ENCODE assay signal across 28 cellular contexts in genomic region chr20:19777981-19778380, GRCh38. TPM values are rescaled to one million over a fixed set of nuclear protein-coding genes. Genes with fewer than 3 reads are reported as not detected.
DNase-seq lines count a peak whose midpoint lies in the region; ATAC-seq and TF ChIP-seq lines count a peak whose summit lies in the region.
"Had no signal": no experiment of that assay in that cellular context is flagged by ENCODE, and none has a peak within 500 bp of the region (broad histone marks: within the 10 kb centered on the region; RNA-seq: fewer than 3 reads in every experiment).

No MANE protein-coding gene starts in this region.

- 49 to 72% (median 65%) methylated on average over 3 of the region's 3 CpGs for WGBS in heart left ventricle, 4 donors

- intact Hi-C loops in heart left ventricle (cut with DNase I) (no loop called here), cardiac septum (cut with DNase I) (no loop called here), ascending aorta (cut with DNase I) (loop anchor here (2.0 kb wide), 1 partner anchor 89 kb away; no protein-coding TSS in a partner anchor), gastrocnemius medialis (cut with DNase I; ENCODE audit: low total_unique reads) (loop anchor here (5.0 kb wide), 1 partner anchor 86 kb away; no protein-coding TSS in a partner anchor), uterus (cut with DNase I; ENCODE audit: low total_unique reads) (no loop called here), posterior vena cava (cut with DNase I) (loop anchor here in 1 of 2 donors (10.0 kb wide), 1 partner anchor 83 kb away; no protein-coding TSS in a partner anchor)
- intact Hi-C loops in activated CD4-positive, alpha-beta T cell treated with anti-CD3 and anti-CD28 coated beads, Interleukin-2, amount 10 ng/mL, durations not matched to agents 24 days and 14 days (cut with micrococcal nuclease), result no loop called here

- H3K27ac Mint-ChIP-seq in activated CD4-positive, alpha-beta T cell treated with anti-CD3 and anti-CD28 coated beads, Interleukin-2, amount 10 ng/mL, durations not matched to agents 24 days and 14 days, result no peak overlapping the region
- H3K27ac Mint-ChIP-seq: activated CD8-positive, alpha-beta T cell treated with anti-CD3 and anti-CD28 coated beads, Interleukin-2, amount 10 ng/mL, durations not matched to agents 7 days and 5 days; activated naive CD4-positive, alpha-beta T cell treated with anti-CD3 and anti-CD28 coated beads, Interleukin-2, amount 10 ng/mL, durations not matched to agents 7 days and 5 days; activated T-helper 17 cell treated with anti-CD3 and anti-CD28 coated beads, Interleukin-2, amount 50 U/mL, for 72 hours; nephron progenitor cell; type B pancreatic cell had no signal

- H3K27me3 ChIP-seq in heart left ventricle (no peaks in the 10 kb centered on the region), ascending aorta (no peaks in the 10 kb centered on the region), gastrocnemius medialis (no peaks in the 10 kb centered on the region), uterus (no peaks in the 10 kb centered on the region)
- H3K27me3 ChIP-seq: brain microvascular endothelial cell, dorsolateral prefrontal cortex, esophagus muscularis mucosa, foreskin keratinocyte had no signal

- TF ChIP-seq CTCF in heart left ventricle (IDR thresholded peaks at IDR 0.05) (no peak), ascending aorta (IDR thresholded peaks at IDR 0.05) (no peak), gastrocnemius medialis (IDR thresholded peaks at IDR 0.05 in 4 of 5, conservative IDR thresholded peaks at IDR 0.05 in 1 of 5) (no peak), uterus (IDR thresholded peaks at IDR 0.05) (no peak)

- H3K4me1 Mint-ChIP-seq in activated CD4-positive, alpha-beta T cell treated with anti-CD3 and anti-CD28 coated beads, Interleukin-2, amount 10 ng/mL, durations not matched to agents 24 days and 14 days, result no peaks in the 10 kb centered on the region
- H3K4me1 Mint-ChIP-seq: activated naive CD4-positive, alpha-beta T cell treated with anti-CD3 and anti-CD28 coated beads, Interleukin-2, amount 10 ng/mL, durations not matched to agents 7 days and 5 days had no signal

- TF ChIP-seq POLR2A in heart left ventricle (IDR thresholded peaks at IDR 0.05), result no peak
- no peak for TF ChIP-seq POLR2A in gastrocnemius medialis (IDR thresholded peaks at IDR 0.05)
- TF ChIP-seq POLR2A in uterus (IDR thresholded peaks at IDR 0.05), result no peak

- H3K4me1 ChIP-seq in heart left ventricle, result peaks cover 21 to 83% (median 65%) of the 10 kb centered on the region in 12 donors
- H3K4me1 ChIP-seq in ascending aorta, result peaks cover 6 to 26% of the 10 kb centered on the region in 2 donors
- peaks cover 52 to 74% of the 10 kb centered on the region in 2 donors for H3K4me1 ChIP-seq in gastrocnemius medialis
- peaks cover 0 to 6% of the 10 kb centered on the region in 2 donors for H3K4me1 ChIP-seq in uterus
- H3K4me1 ChIP-seq: foreskin keratinocyte had no signal

- no peak for DNase-seq in heart left ventricle
- no peak for DNase-seq in cardiac septum (ENCODE audit: low spot score)
- DNase-seq in ascending aorta (ENCODE audit: low spot score in 2 of 2), result peak in 1 of 2 donors; percentile 18
- no peak for DNase-seq in gastrocnemius medialis
- DNase-seq in uterus, result no peak
- no peak for DNase-seq in NCI-H526 (lab: John Stamatoyannopoulos, UW)
- DNase-seq in posterior vena cava (ENCODE audit: low spot score), result no peak
- no peak for DNase-seq in activated CD4-positive, alpha-beta T cell treated with anti-CD3 and anti-CD28 coated beads, Interleukin-2, amount 10 ng/mL, durations not matched to agents 24 days and 14 days
- DNase-seq: activated CD8-positive, alpha-beta T cell treated with anti-CD3 and anti-CD28 coated beads, Interleukin-2, amount 10 ng/mL, durations not matched to agents 7 days and 5 days; activated naive CD4-positive, alpha-beta T cell treated with anti-CD3 and anti-CD28 coated beads, Interleukin-2, amount 10 ng/mL, durations not matched to agents 7 days and 5 days; amniotic stem cell; brain microvascular endothelial cell; DND-41; dorsolateral prefrontal cortex; foreskin keratinocyte; IMR-90; NCI-H1092; NCI-H1694 treated with DMSO at 0.1 percent for 48 hours; NCI-H524 treated with DMSO at 0.1 percent for 48 hours; nephron progenitor cell; OCI-M1; right cardiac atrium; stimulated activated CD4-positive, alpha-beta T cell treated with anti-CD3 and anti-CD28 coated beads, Interleukin-12 subunit alpha, Interleukin-12 subunit beta, amount 100 ng/mL, for 4 hours; stimulated activated CD4-positive, alpha-beta T cell treated with anti-CD3 and anti-CD28 coated beads, Interleukin-2, amount 100 ng/mL, for 48 hours had no signal

- in situ Hi-C loops in gastrocnemius medialis (cut with MboI; ENCODE audit: low sequenced_read_pairs in 4 of 4), result loop anchor here in 1 of 4 donors (25.0 kb wide), 1 partner anchor 91 kb away; no protein-coding TSS in a partner anchor

- H3K36me3 Mint-ChIP-seq in activated CD4-positive, alpha-beta T cell treated with anti-CD3 and anti-CD28 coated beads, Interleukin-2, amount 10 ng/mL, durations not matched to agents 24 days and 14 days (ENCODE audit: low read depth), result no peaks in the 10 kb centered on the region
- H3K36me3 Mint-ChIP-seq: activated naive CD4-positive, alpha-beta T cell treated with anti-CD3 and anti-CD28 coated beads, Interleukin-2, amount 10 ng/mL, durations not matched to agents 7 days and 5 days had no signal

- H3K4me3 ChIP-seq in heart left ventricle, result no peak overlapping the region
- H3K4me3 ChIP-seq in ascending aorta, result no peak overlapping the region
- H3K4me3 ChIP-seq in gastrocnemius medialis, result no peak overlapping the region
- no peak overlapping the region for H3K4me3 ChIP-seq in uterus
- H3K4me3 ChIP-seq: dorsolateral prefrontal cortex, esophagus muscularis mucosa had no signal

- no peaks in the 10 kb centered on the region for H3K9me3 Mint-ChIP-seq in activated CD4-positive, alpha-beta T cell treated with anti-CD3 and anti-CD28 coated beads, Interleukin-2, amount 10 ng/mL, durations not matched to agents 24 days and 14 days
- H3K9me3 Mint-ChIP-seq: activated naive CD4-positive, alpha-beta T cell treated with anti-CD3 and anti-CD28 coated beads, Interleukin-2, amount 10 ng/mL, durations not matched to agents 7 days and 5 days; activated T-helper 17 cell treated with anti-CD3 and anti-CD28 coated beads, Interleukin-2, amount 50 U/mL, for 72 hours; nephron progenitor cell had no signal

- ATAC-seq in heart left ventricle, result no peak
- no peak for ATAC-seq in gastrocnemius medialis
- ATAC-seq: activated CD8-positive, alpha-beta T cell treated with anti-CD3 and anti-CD28 coated beads, Interleukin-2, amount 10 ng/mL, durations not matched to agents 7 days and 5 days; activated T-helper 17 cell treated with anti-CD3 and anti-CD28 coated beads, Interleukin-2, amount 50 U/mL, for 72 hours; foreskin keratinocyte had no signal

- H3K27ac ChIP-seq in heart left ventricle (peak overlapping the region in 11 of 12 donors; percentile 0 to 78 (median 61)), ascending aorta (peak overlapping the region; percentile 3 to 4), gastrocnemius medialis (peak overlapping the region; percentile 25 to 52 (median 28)), uterus (peak overlapping the region; percentile 4 to 40)
- H3K27ac ChIP-seq: brain microvascular endothelial cell, foreskin keratinocyte had no signal

- no peak overlapping the region for H3K4me3 Mint-ChIP-seq in activated CD4-positive, alpha-beta T cell treated with anti-CD3 and anti-CD28 coated beads, Interleukin-2, amount 10 ng/mL, durations not matched to agents 24 days and 14 days
- H3K4me3 Mint-ChIP-seq: activated CD8-positive, alpha-beta T cell treated with anti-CD3 and anti-CD28 coated beads, Interleukin-2, amount 10 ng/mL, durations not matched to agents 7 days and 5 days; activated naive CD4-positive, alpha-beta T cell treated with anti-CD3 and anti-CD28 coated beads, Interleukin-2, amount 10 ng/mL, durations not matched to agents 7 days and 5 days; activated T-helper 17 cell treated with anti-CD3 and anti-CD28 coated beads, Interleukin-2, amount 50 U/mL, for 72 hours; nephron progenitor cell had no signal

- no peaks in the 10 kb centered on the region for H3K9me3 ChIP-seq in heart left ventricle
- no peaks in the 10 kb centered on the region for H3K9me3 ChIP-seq in ascending aorta
- H3K9me3 ChIP-seq in gastrocnemius medialis, result no peaks in the 10 kb centered on the region
- no peaks in the 10 kb centered on the region for H3K9me3 ChIP-seq in uterus
- H3K9me3 ChIP-seq: esophagus muscularis mucosa had no signal

- no peaks in the 10 kb centered on the region for H3K36me3 ChIP-seq in heart left ventricle
- no peaks in the 10 kb centered on the region for H3K36me3 ChIP-seq in ascending aorta
- no peaks in the 10 kb centered on the region for H3K36me3 ChIP-seq in gastrocnemius medialis
- no peaks in the 10 kb centered on the region for H3K36me3 ChIP-seq in uterus
- H3K36me3 ChIP-seq: brain microvascular endothelial cell, esophagus muscularis mucosa had no signal

- no peaks in the 10 kb centered on the region for H3K27me3 Mint-ChIP-seq in activated CD4-positive, alpha-beta T cell treated with anti-CD3 and anti-CD28 coated beads, Interleukin-2, amount 10 ng/mL, durations not matched to agents 24 days and 14 days
- H3K27me3 Mint-ChIP-seq: activated naive CD4-positive, alpha-beta T cell treated with anti-CD3 and anti-CD28 coated beads, Interleukin-2, amount 10 ng/mL, durations not matched to agents 7 days and 5 days; type B pancreatic cell had no signal

RNA-seq across cellular contexts. Expression of gene RIN2, which starts 19.9 kb away (rescaled TPM):
- total RNA-seq in heart left ventricle (10 to 100 TPM; 44.2 to 76.5 (median 59.1) TPM), cardiac septum (63.9 TPM), ascending aorta (45.7 TPM), gastrocnemius medialis (10 to 100 TPM; 17.9 to 30.9 (median 22.6) TPM), uterus (10 to 100 TPM; 29.7 to 77.5 (median 59.6) TPM), posterior vena cava (10 to 100 TPM; 49.2 to 68.0 TPM)
- 10 to 100 TPM; 15.0 to 15.7 TPM for polyA plus RNA-seq in heart left ventricle
- total RNA-seq in activated CD4-positive, alpha-beta T cell treated with anti-CD3 and anti-CD28 coated beads, Interleukin-2, amount 10 ng/mL, durations not matched to agents 24 days and 14 days, result not detected in 2 replicates
- total RNA-seq: activated CD8-positive, alpha-beta T cell treated with anti-CD3 and anti-CD28 coated beads, Interleukin-2, amount 10 ng/mL, durations not matched to agents 7 days and 5 days; activated T-helper 17 cell treated with anti-CD3 and anti-CD28 coated beads, Interleukin-2, amount 50 U/mL, for 72 hours; T-helper 2 cell treated with Interferon-gamma antibody and Interleukin-4, amounts not matched to agents 100 ng/mL and 5 ng/mL, for 36 hours had no signal

Comparison
In these comparisons a context has a peak if more than half of its experiments do, and no peak if none do; other contexts are left out.
1. H3K27ac ChIP-seq: peak in every context shown above with its lines; median percentile 61 in heart left ventricle; 28 in gastrocnemius medialis; 22 in uterus; 4 in ascending aorta.
2. RNA of gene RIN2, which starts 19.9 kb away (total RNA-seq): 29.7 to 77.5 TPM in uterus, 49.2 to 68.0 TPM in posterior vena cava, 63.9 TPM in cardiac septum (single experiment), 44.2 to 76.5 TPM in heart left ventricle, 45.7 TPM in ascending aorta (single experiment) and 17.9 to 30.9 TPM in gastrocnemius medialis; not detected in activated CD4-positive, alpha-beta T cell treated with anti-CD3 and anti-CD28 coated beads, Interleukin-2, amount 10 ng/mL, durations not matched to agents 24 days and 14 days; every median in the first group is over 10 times any median in the second.
3. intact Hi-C loops: an anchor here in ascending aorta (2.0 kb wide) and gastrocnemius medialis (5.0 kb wide); none called in heart left ventricle, cardiac septum, uterus and activated CD4-positive, alpha-beta T cell treated with anti-CD3 and anti-CD28 coated beads, Interleukin-2, amount 10 ng/mL, durations not matched to agents 24 days and 14 days.